ENCODE assay signal across 23 cellular contexts in the genomic region with DNA sequence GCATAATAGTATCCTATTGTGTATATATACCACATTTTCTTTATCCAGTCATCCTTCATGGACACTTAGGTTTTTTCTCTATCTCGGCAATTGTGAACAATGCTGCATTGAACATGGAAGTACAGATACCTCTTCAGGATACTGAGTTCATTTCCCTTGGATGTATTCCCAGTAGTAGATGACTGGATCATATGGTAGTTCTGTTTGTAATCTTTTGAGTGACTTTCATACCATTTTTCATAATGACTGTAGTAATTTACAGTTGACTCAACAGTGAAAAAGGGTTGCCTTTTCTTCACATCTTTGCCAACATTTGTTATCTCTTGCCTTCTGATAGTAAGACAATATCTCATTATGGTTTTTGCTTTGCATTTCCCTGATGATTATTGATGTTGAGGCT. TPM values are rescaled to one million over a fixed set of nuclear protein-coding genes. Genes with fewer than 3 reads are reported as not detected.
DNase-seq lines count a peak whose midpoint lies in the region; FAIRE-seq and TF ChIP-seq lines count a peak whose summit lies in the region.
"Had no signal": no experiment of that assay in that cellular context is flagged by ENCODE, and none has a peak within 500 bp of the region (broad histone marks: within the 10 kb centered on the region; RNA-seq: fewer than 3 reads in every experiment).

No MANE protein-coding gene starts in this region.

- peak overlapping the region; percentile 28 for H3K4me2 ChIP-seq in astrocyte (ENCODE audit: low read length)

- H3K4me3 ChIP-seq in AG04450 (ENCODE audit: low read depth, low read length) (no peak overlapping the region), astrocyte (ENCODE audit: insufficient read depth, low read depth, low read length) (no peak overlapping the region), fibroblast of the aortic adventitia (ENCODE audit: low read depth, low read length) (no peak overlapping the region)
- H3K4me3 ChIP-seq: right atrium auricular region, transverse colon had no signal

- no peaks in the 10 kb centered on the region for H4K20me1 ChIP-seq in astrocyte (ENCODE audit: insufficient read depth, low read length)

- H2AFZ ChIP-seq in astrocyte (ENCODE audit: low read depth, low read length): no peak overlapping the region

- H3K27ac ChIP-seq in AG04450 (ENCODE audit: low read depth, low read length) (no peak overlapping the region), astrocyte (ENCODE audit: low read depth, low read length) (no peak overlapping the region)
- H3K27ac ChIP-seq: neutrophil, right atrium auricular region, transverse colon had no signal

- no peaks in the 10 kb centered on the region for H3K36me3 Mint-ChIP-seq in astrocyte (ENCODE audit: low read depth, unreplicated experiment)
- H3K36me3 Mint-ChIP-seq: activated naive CD8-positive, alpha-beta T cell had no signal

- TF ChIP-seq CTCF in AG04450 (IDR thresholded peaks at IDR 0.05; ENCODE audit: low read depth, low read length) (no peak), astrocyte (IDR thresholded peaks at IDR 0.05; ENCODE audit: insufficient read depth, low read depth, low read length) (no peak), fibroblast of the aortic adventitia (IDR thresholded peaks at IDR 0.05; ENCODE audit: insufficient read depth, low read length) (no peak)

- H3K9ac ChIP-seq in astrocyte (ENCODE audit: low read length): no peak overlapping the region

- H3K27me3 ChIP-seq in AG04450 (ENCODE audit: control insufficient read depth, insufficient read depth, low read length) (no peaks in the 10 kb centered on the region), astrocyte (ENCODE audit: insufficient read depth, low read length) (no peaks in the 10 kb centered on the region)
- H3K27me3 ChIP-seq: neutrophil, right atrium auricular region, transverse colon had no signal

- no peaks in the 10 kb centered on the region for H3K9me3 ChIP-seq in AG04450 (ENCODE audit: control insufficient read depth, insufficient read depth, low read length)
- H3K9me3 ChIP-seq in astrocyte (ENCODE audit: insufficient read depth, low read depth, low read length): no peaks in the 10 kb centered on the region
- H3K9me3 ChIP-seq: neutrophil, right atrium auricular region, transverse colon had no signal

- H3K79me2 ChIP-seq in astrocyte (ENCODE audit: insufficient read depth, low read length): no peaks in the 10 kb centered on the region

- no peak overlapping the region for H3K4me3 Mint-ChIP-seq in astrocyte (ENCODE audit: unreplicated experiment)
- H3K4me3 Mint-ChIP-seq: activated naive CD8-positive, alpha-beta T cell; activated T-cell treated with anti-CD3 and anti-CD28 coated beads, Interleukin-2, amount 50 U/mL, for 72 hours; CD4-positive, alpha-beta T cell; effector memory CD8-positive, alpha-beta T cell had no signal

- no peaks in the 10 kb centered on the region for H3K36me3 ChIP-seq in astrocyte (ENCODE audit: insufficient read depth, low read length)
- H3K36me3 ChIP-seq: neutrophil, right atrium auricular region, transverse colon had no signal

- H3K27me3 Mint-ChIP-seq in astrocyte (ENCODE audit: low read depth, unreplicated experiment): no peaks in the 10 kb centered on the region
- H3K27me3 Mint-ChIP-seq: activated naive CD8-positive, alpha-beta T cell; CD4-positive, alpha-beta T cell; effector memory CD8-positive, alpha-beta T cell had no signal

- DNase-seq in AG04450 (ENCODE audit: low read depth, low spot score): peak; percentile 27
- peak; percentile 90 for DNase-seq in HCEC 1CT
- peak; percentile 82 for DNase-seq in astrocyte (ENCODE audit: low read depth)
- DNase-seq in fibroblast of the aortic adventitia (ENCODE audit: low read depth): peak; percentile 86
- DNase-seq in activated naive CD4-positive, alpha-beta T cell treated with anti-CD3 and anti-CD28 coated beads, Interleukin-2, amount 50 U/mL, for 16 hours: no peak
- DNase-seq in HTR-8/SVneo (ENCODE audit: insufficient read length, low spot score): no peak
- no peak for DNase-seq in medulla oblongata (ENCODE audit: extremely low spot score)
- DNase-seq in NAMALWA (ENCODE audit: low spot score): no peak
- DNase-seq: ACHN; activated CD8-positive, alpha-beta memory T cell treated with anti-CD3 and anti-CD28 coated beads for 24 hours; activated T-cell treated with anti-CD3 and anti-CD28 coated beads, Interleukin-2, amount 50 U/mL, for 72 hours; CD4-positive, alpha-beta T cell; DMS53; effector memory CD8-positive, alpha-beta T cell; MM.1S; NCI-H187; NCI-H446 treated with DMSO at 0.1 percent for 48 hours; stimulated activated CD4-positive, alpha-beta T cell treated with anti-CD3 and anti-CD28 coated beads, Interleukin-15, amount 100 ng/mL, for 24 hours; stimulated activated naive CD4-positive, alpha-beta T cell treated with Interleukin-2 at 50 U/mL for 16 hours; transverse colon had no signal

- peaks cover 18% of the 10 kb centered on the region for H3K4me1 Mint-ChIP-seq in astrocyte (ENCODE audit: low read depth, unreplicated experiment)

- peak; percentile 69 for FAIRE-seq in astrocyte (lab: Jason Lieb, UNC)
- no peak for FAIRE-seq in HTR-8/SVneo (lab: Jason Lieb, UNC)

- POLR2A ChIA-PET in AG04450 (lab: Yijun Ruan, JAX): no interaction called here

- peaks cover 5% of the 10 kb centered on the region for H3K4me1 ChIP-seq in astrocyte (ENCODE audit: insufficient read depth, low read length)
- H3K4me1 ChIP-seq: right atrium auricular region had no signal

- CTCF ChIA-PET in AG04450 (lab: Charles Lee): interaction anchor here (0.6 to 7.4 kb wide), 23 partner anchors 10 to 914 kb away, joined by 3 to 193 read pairs (median 4); a partner anchor contains a TSS

- H3K9me3 Mint-ChIP-seq in astrocyte (ENCODE audit: unreplicated experiment): no peaks in the 10 kb centered on the region
- H3K9me3 Mint-ChIP-seq: activated T-cell treated with anti-CD3 and anti-CD28 coated beads, Interleukin-2, amount 50 U/mL, for 72 hours; CD4-positive, alpha-beta T cell; effector memory CD8-positive, alpha-beta T cell had no signal

- H3K27ac Mint-ChIP-seq in astrocyte (ENCODE audit: unreplicated experiment): no peak overlapping the region
- H3K27ac Mint-ChIP-seq: activated naive CD8-positive, alpha-beta T cell; activated T-cell treated with anti-CD3 and anti-CD28 coated beads, Interleukin-2, amount 50 U/mL, for 72 hours; CD4-positive, alpha-beta T cell; effector memory CD8-positive, alpha-beta T cell had no signal

RNA-seq across cellular contexts. Expression of a gene that starts 21.8 kb away (rescaled TPM):
- 0.61 and 0.68 TPM in 2 replicates for polyA plus RNA-seq in AG04450 (2011; rRNA removed)
- polyA minus RNA-seq in AG04450 (2011; rRNA and poly(A)+ RNA removed): 0.74 and 1.1 TPM in 2 replicates
- total RNA-seq in astrocyte (0.36 and 0.59 TPM in 2 replicates), fibroblast of the aortic adventitia (ENCODE audit: low replicate concordance) (0.99 and 1.6 TPM in 2 replicates)

Comparison
In these comparisons a context has a peak if more than half of its experiments do, and no peak if none do; other contexts are left out.
1. DNase-seq: peak in AG04450 (single experiment), HCEC 1CT (single experiment), astrocyte (single experiment) and fibroblast of the aortic adventitia (single experiment); none in activated naive CD4-positive, alpha-beta T cell treated with anti-CD3 and anti-CD28 coated beads, Interleukin-2, amount 50 U/mL, for 16 hours (single experiment), HTR-8/SVneo (single experiment), medulla oblongata (single experiment) and NAMALWA (single experiment).